ENCODE assay signal across 10 cellular contexts in the genomic region with DNA sequence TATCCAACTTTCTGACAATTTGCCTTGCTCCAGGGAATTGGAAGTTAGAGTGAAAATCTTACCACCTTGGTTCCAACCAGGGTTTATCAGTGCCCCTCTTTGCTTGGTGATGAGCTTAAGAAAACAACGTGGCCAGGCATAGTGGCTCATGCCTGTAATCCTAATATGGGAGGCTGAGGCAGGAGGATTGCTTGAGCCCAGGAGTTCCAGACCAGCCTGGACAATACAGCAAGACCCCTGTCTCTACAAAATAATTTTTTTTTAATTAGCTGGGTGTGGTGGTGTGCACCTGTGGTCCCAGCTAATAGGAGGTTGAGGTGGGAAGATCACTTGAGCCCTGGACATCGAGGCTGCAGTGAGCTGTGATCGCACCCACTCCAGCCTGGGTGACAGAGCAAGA.
A peak's percentile ranks its signal among the peaks of the same experiment; 100 is the strongest.
DNase-seq lines count a peak whose midpoint lies in the region; ATAC-seq lines count a peak whose summit lies in the region.
"Had no signal": no experiment of that assay in that cellular context is flagged by ENCODE, and none has a peak within 500 bp of the region (broad histone marks: within the 10 kb centered on the region; RNA-seq: fewer than 3 reads in every experiment).

No MANE protein-coding gene starts in this region.

- peaks cover 81% of the 10 kb centered on the region for H3K4me1 Mint-ChIP-seq in T-helper 1 cell treated with Interleukin-12 subunit alpha and Interleukin-12 subunit beta and Interleukin-4 antibody, amounts not matched to agents 30 μg/mL and 1 μg/mL, for 36 hours (ENCODE audit: low read depth)

- ATAC-seq in GM19467 (IDR thresholded peaks at IDR 0.05; ENCODE audit: unreplicated experiment) (no peak), HG03354 (IDR thresholded peaks at IDR 0.05; ENCODE audit: poor library complexity, severe bottlenecking, unreplicated experiment) (no peak)

- peaks cover 24% of the 10 kb centered on the region for H3K36me3 ChIP-seq in KOPT-K1 (ENCODE audit: insufficient read depth, low read length)

- peak overlapping the region; percentile 89 for H3K27ac Mint-ChIP-seq in T-helper 1 cell treated with Interleukin-12 subunit alpha and Interleukin-12 subunit beta and Interleukin-4 antibody, amounts not matched to agents 30 μg/mL and 1 μg/mL, for 36 hours

- H3K9me3 Mint-ChIP-seq in T-helper 1 cell treated with Interleukin-12 subunit alpha and Interleukin-12 subunit beta and Interleukin-4 antibody, amounts not matched to agents 30 μg/mL and 1 μg/mL, for 36 hours: no peaks in the 10 kb centered on the region

- H3K27ac ChIP-seq in KOPT-K1 (ENCODE audit: low read depth, low read length, poor library complexity, severe bottlenecking): peak overlapping the region; percentile 86
- H3K27ac ChIP-seq in caudate nucleus (ENCODE audit: low read depth, low read length): peak overlapping the region; percentile 28
- H3K27ac ChIP-seq in skin epidermis: peak overlapping the region in 20 of 21 experiments; percentile 7 to 87 (median 66)
- H3K27ac ChIP-seq: 22Rv1 had no signal

- DNase-seq in T-helper 1 cell: no peak
- DNase-seq in caudate nucleus (lab: John Stamatoyannopoulos, UW): no peak
- no peak for DNase-seq in NCI-H82 (lab: John Stamatoyannopoulos, UW)

- peaks cover 57% of the 10 kb centered on the region for H3K36me3 Mint-ChIP-seq in T-helper 1 cell treated with Interleukin-12 subunit alpha and Interleukin-12 subunit beta and Interleukin-4 antibody, amounts not matched to agents 30 μg/mL and 1 μg/mL, for 36 hours (ENCODE audit: low read depth)

- no peaks in the 10 kb centered on the region for H3K27me3 Mint-ChIP-seq in T-helper 1 cell treated with Interleukin-12 subunit alpha and Interleukin-12 subunit beta and Interleukin-4 antibody, amounts not matched to agents 30 μg/mL and 1 μg/mL, for 36 hours (ENCODE audit: low read depth)

- H3K9me3 ChIP-seq in KOPT-K1 (ENCODE audit: insufficient read depth, low read length, poor library complexity, severe bottlenecking): no peaks in the 10 kb centered on the region

- peak overlapping the region; percentile 80 for H3K4me3 Mint-ChIP-seq in T-helper 1 cell treated with Interleukin-12 subunit alpha and Interleukin-12 subunit beta and Interleukin-4 antibody, amounts not matched to agents 30 μg/mL and 1 μg/mL, for 36 hours

- no peak overlapping the region for H3K4me3 ChIP-seq in skin epidermis
- H3K4me3 ChIP-seq: smooth muscle cell had no signal

Comparison
In these comparisons a context has a peak if more than half of its experiments do, and no peak if none do; other contexts are left out.
1. H3K27ac ChIP-seq: peak in every context shown above with its lines; median percentile 86 in KOPT-K1; 66 in skin epidermis; 28 in caudate nucleus.